17 cellular contexts compared by ENCODE assay signal in the genomic region with DNA sequence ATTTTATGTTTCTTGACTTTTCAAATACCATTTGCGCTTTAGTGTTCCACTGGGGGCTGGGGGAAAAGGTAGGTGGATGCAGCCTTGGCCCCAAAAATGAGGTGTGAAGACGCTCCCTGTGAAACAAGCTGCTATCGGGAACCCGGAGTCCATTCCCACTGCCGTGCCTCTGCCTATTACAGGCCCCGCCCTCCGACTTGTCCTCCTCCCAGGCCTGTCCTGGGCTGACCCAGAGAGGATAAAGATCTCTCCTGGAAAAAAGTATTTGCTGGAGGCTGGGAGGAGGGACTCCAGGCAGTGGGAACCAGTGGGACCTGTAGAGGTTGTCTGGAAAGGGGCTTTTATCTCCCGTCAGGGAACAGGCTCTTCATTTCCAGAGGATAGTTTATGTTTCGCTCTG.
DNase-seq lines count a peak whose midpoint lies in the region; ATAC-seq and TF ChIP-seq lines count a peak whose summit lies in the region.
"Had no signal": no experiment of that assay in that cellular context is flagged by ENCODE, and none has a peak within 500 bp of the region (broad histone marks: within the 10 kb centered on the region; RNA-seq: fewer than 3 reads in every experiment).

No MANE protein-coding gene starts in this region.

- DNase-seq in GM23248: peak; percentile 13
- peak in 1 of 3 donors; percentile 30 for DNase-seq in right lobe of liver
- peak; percentile 60 for DNase-seq in stomach
- no peak for DNase-seq in activated CD4-positive, CD25-positive, alpha-beta regulatory T cell (lab: John Stamatoyannopoulos, UW)
- DNase-seq in activated naive CD4-positive, alpha-beta T cell treated with anti-CD3 and anti-CD28 coated beads, Interleukin-2, amount 50 U/mL, for 16 hours: no peak
- DNase-seq in stimulated activated CD4-positive, alpha-beta T cell treated with anti-CD3 and anti-CD28 coated beads, Interleukin-2, amount 100 ng/mL, for 48 hours: no peak
- DNase-seq: activated T-cell treated with anti-CD3 and anti-CD28 coated beads, Interleukin-2, amount 50 U/mL, for 4 hours; CD8-positive, alpha-beta T cell; effector memory CD8-positive, alpha-beta T cell; head of caudate nucleus; naive B cell; NCI-H1417 treated with DMSO at 0.1 percent for 48 hours; NCI-H524 treated with DMSO at 0.1 percent for 48 hours; posterior cingulate gyrus; SHP77 treated with DMSO at 0.1 percent for 48 hours had no signal

- 32 to 40% methylated on average over 9 of the region's 9 CpGs for WGBS in GM23248 (ENCODE audit: low coverage in 1 of 2, low lambda C conversion rate in 2 of 2, missing lambda C conversion rate in 2 of 2), 2 experiments
- WGBS in right lobe of liver (ENCODE audit: insufficient coverage, low coverage, low lambda C conversion rate, missing lambda C conversion rate): 48% methylated on average over 9 of the region's 9 CpGs
- 34 to 45% (median 40%) methylated on average over 9 of the region's 9 CpGs for WGBS in stomach, 5 donors

- no peak for TF ChIP-seq CTCF in VCaP (conservative IDR thresholded peaks at IDR 0.05)
- no peak for TF ChIP-seq CTCF in right lobe of liver (IDR thresholded peaks at IDR 0.05)
- TF ChIP-seq CTCF in stomach (IDR thresholded peaks at IDR 0.05): no peak

- no peaks in the 10 kb centered on the region for H3F3A ChIP-seq in GM23248 (ENCODE audit: insufficient read depth)

- H3K4me3 ChIP-seq in GM23248 (no peak overlapping the region), right lobe of liver (no peak overlapping the region), stomach (no peak overlapping the region)

- H3K9me3 ChIP-seq in GM23248 (ENCODE audit: low read depth) (no peaks in the 10 kb centered on the region), right lobe of liver (no peaks in the 10 kb centered on the region), stomach (no peaks in the 10 kb centered on the region)

- H2AFZ ChIP-seq in GM23248: no peak overlapping the region

- no peaks in the 10 kb centered on the region for H3K79me2 ChIP-seq in GM23248 (ENCODE audit: insufficient read depth)

- H3K36me3 ChIP-seq in GM23248 (ENCODE audit: low read depth) (no peaks in the 10 kb centered on the region), right lobe of liver (no peaks in the 10 kb centered on the region), stomach (no peaks in the 10 kb centered on the region)

- H3K4me2 ChIP-seq in GM23248 (ENCODE audit: unreplicated experiment): no peak overlapping the region

- H3K27me3 ChIP-seq in GM23248 (replicated peaks; ENCODE audit: insufficient read depth) (no peaks in the 10 kb centered on the region), right lobe of liver (no peaks in the 10 kb centered on the region), stomach (no peaks in the 10 kb centered on the region)

- intact Hi-C loops in right lobe of liver (cut with DNase I): no loop called here
- intact Hi-C loops in stomach (cut with DNase I; ENCODE audit: low total_unique reads): no loop called here

- in situ Hi-C loops in GM23248 (cut with MboI): no loop called here

- ATAC-seq in right lobe of liver: peak; percentile 52 to 73 (median 62)
- no peak for ATAC-seq in GM18505 (IDR thresholded peaks at IDR 0.05; ENCODE audit: unreplicated experiment)
- ATAC-seq: activated T-cell treated with anti-CD3 and anti-CD28 coated beads, Interleukin-2, amount 50 U/mL, for 4 hours; CD8-positive, alpha-beta T cell; effector memory CD8-positive, alpha-beta T cell had no signal

- no peaks in the 10 kb centered on the region for H3K9me2 ChIP-seq in GM23248 (ENCODE audit: insufficient read depth)

- TF ChIP-seq POLR2A in right lobe of liver (IDR thresholded peaks at IDR 0.05) (no peak), stomach (IDR thresholded peaks at IDR 0.05) (no peak), GM18505 (IDR thresholded peaks at IDR 0.05; ENCODE audit: borderline replicate concordance, extremely low read depth, insufficient read depth, insufficient read length) (no peak)

- no peaks in the 10 kb centered on the region for H4K20me1 ChIP-seq in GM23248 (ENCODE audit: insufficient read depth)

- TF ChIP-seq EP300 in stomach (IDR thresholded peaks at IDR 0.05): no peak

- H3K9ac ChIP-seq in GM23248: no peak overlapping the region

- H3K4me1 ChIP-seq in GM23248 (ENCODE audit: insufficient read depth): no peaks in the 10 kb centered on the region
- H3K4me1 ChIP-seq in right lobe of liver: no peaks in the 10 kb centered on the region
- peaks cover 0 to 15% (median 11%) of the 10 kb centered on the region in 4 donors for H3K4me1 ChIP-seq in stomach

- no peak overlapping the region for H3K27ac ChIP-seq in GM23248
- H3K27ac ChIP-seq in VCaP: peak overlapping the region; percentile 91
- H3K27ac ChIP-seq in right lobe of liver: no peak overlapping the region
- H3K27ac ChIP-seq in stomach: no peak overlapping the region

Comparison
In these comparisons a context has a peak if more than half of its experiments do, and no peak if none do; other contexts are left out.
1. DNase-seq: peak in GM23248 (single experiment) and stomach (single experiment); none in activated CD4-positive, CD25-positive, alpha-beta regulatory T cell (0 of 4), activated naive CD4-positive, alpha-beta T cell treated with anti-CD3 and anti-CD28 coated beads, Interleukin-2, amount 50 U/mL, for 16 hours (single experiment) and stimulated activated CD4-positive, alpha-beta T cell treated with anti-CD3 and anti-CD28 coated beads, Interleukin-2, amount 100 ng/mL, for 48 hours (0 of 2).